ENCODE assay signal across 10 cellular contexts in the genomic region with DNA sequence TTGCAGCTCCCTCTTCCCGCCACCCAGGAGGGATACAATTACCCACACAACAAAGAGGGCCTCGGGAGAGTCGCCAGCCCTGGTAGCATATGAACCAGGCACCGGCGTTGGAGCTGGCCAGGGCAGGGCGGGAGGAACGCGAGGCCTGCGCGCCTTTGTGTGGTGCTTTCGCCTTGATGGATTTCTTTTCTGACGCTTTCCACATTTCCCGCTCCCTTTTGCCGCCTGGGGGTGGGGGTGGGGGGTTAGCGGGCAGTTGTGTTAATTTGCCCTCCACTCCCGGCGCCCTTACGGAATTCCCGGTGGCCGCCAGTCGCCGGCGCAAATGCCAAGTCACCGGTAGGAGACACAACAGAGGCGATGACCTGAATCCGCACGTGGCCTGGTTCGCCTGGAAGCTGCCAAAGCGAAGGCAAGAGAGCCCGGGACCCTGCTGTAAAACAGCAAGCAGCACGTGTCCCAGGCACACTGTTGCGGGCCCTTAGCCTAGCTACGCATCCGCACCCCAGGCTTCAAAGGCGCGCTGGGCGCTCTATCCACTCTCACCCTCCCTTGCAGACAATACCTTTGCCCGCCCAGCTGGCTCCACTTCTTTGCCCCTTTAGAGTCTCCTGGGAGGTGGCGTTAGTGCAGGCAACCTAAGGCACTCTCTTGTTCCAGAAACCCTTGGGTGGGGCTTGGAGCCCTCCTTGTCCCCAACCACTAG. TPM values are rescaled to one million over a fixed set of nuclear protein-coding genes. Genes with fewer than 3 reads are reported as not detected.
A peak's percentile ranks its signal among the peaks of the same experiment; 100 is the strongest.
DNase-seq lines count a peak whose midpoint lies in the region; ATAC-seq and TF ChIP-seq lines count a peak whose summit lies in the region.
"Had no signal": no experiment of that assay in that cellular context is flagged by ENCODE, and none has a peak within 500 bp of the region (broad histone marks: within the 10 kb centered on the region; RNA-seq: fewer than 3 reads in every experiment).

No MANE protein-coding gene starts in this region.

- no peak for TF ChIP-seq CTCF in GM23338 (conservative IDR thresholded peaks at IDR 0.05; ENCODE audit: low read depth in 2 of 2)
- TF ChIP-seq CTCF in nephron (IDR thresholded peaks at IDR 0.05; ENCODE audit: unreplicated experiment in 3 of 3): no peak
- TF ChIP-seq CTCF in osteocyte (IDR thresholded peaks at IDR 0.05): no peak

- 0 out of 3 replicates have a peak, but pooled peaks have one; percentile 0 for ATAC-seq in GM23338
- ATAC-seq in central memory CD8-positive, alpha-beta T cell (replicated peaks; ENCODE audit: extremely low read depth, poor library complexity, severe bottlenecking): no peak
- ATAC-seq in HG02970 (IDR thresholded peaks at IDR 0.05; ENCODE audit: low FRiP score, unreplicated experiment): no peak
- ATAC-seq in GM21825 (IDR thresholded peaks at IDR 0.05; ENCODE audit: unreplicated experiment): no peak

- H3K4me2 ChIP-seq in GM23338: peak overlapping the region; percentile 97

- H3K27ac Mint-ChIP-seq in GM23338 (no peak overlapping the region), nephron (no peak overlapping the region), osteocyte (ENCODE audit: unreplicated experiment) (no peak overlapping the region)
- H3K27ac Mint-ChIP-seq in central memory CD8-positive, alpha-beta T cell (ENCODE audit: low read depth): peak overlapping the region; percentile 84

- H3K9me2 ChIP-seq in GM23338 (ENCODE audit: insufficient read depth): no peaks in the 10 kb centered on the region

- peaks cover 57% of the 10 kb centered on the region for H3K4me1 Mint-ChIP-seq in GM23338
- peaks cover 60% of the 10 kb centered on the region for H3K4me1 Mint-ChIP-seq in central memory CD8-positive, alpha-beta T cell
- peaks cover 59% of the 10 kb centered on the region for H3K4me1 Mint-ChIP-seq in nephron
- H3K4me1 Mint-ChIP-seq in osteocyte (ENCODE audit: unreplicated experiment): peaks cover 55% of the 10 kb centered on the region

- H3K79me2 ChIP-seq in ACC112 (ENCODE audit: control insufficient read depth, insufficient read depth, low read length, unreplicated experiment) (no peaks in the 10 kb centered on the region), GM23338 (replicated peaks; ENCODE audit: insufficient read depth) (no peaks in the 10 kb centered on the region)

- H3K9me3 Mint-ChIP-seq in GM23338: peaks cover 3% of the 10 kb centered on the region; the same call in 2 of the 3 replicates
- no peaks in the 10 kb centered on the region for H3K9me3 Mint-ChIP-seq in central memory CD8-positive, alpha-beta T cell
- H3K9me3 Mint-ChIP-seq in nephron: no peaks in the 10 kb centered on the region
- H3K9me3 Mint-ChIP-seq in osteocyte (ENCODE audit: unreplicated experiment): no peaks in the 10 kb centered on the region

- H3K27ac ChIP-seq in ACC112 (ENCODE audit: low read depth, low read length) (no peak overlapping the region), GM23338 (ENCODE audit: low read depth) (no peak overlapping the region)

- DNase-seq in GM23338 (ENCODE audit: low spot score) (peak; percentile 83), SK-N-DZ (ENCODE audit: low spot score) (no peak), osteocyte (ENCODE audit: extremely low spot score, unreplicated experiment) (no peak)
- no peak for DNase-seq in central memory CD8-positive, alpha-beta T cell (ENCODE audit: low spot score in 2 of 2)
- DNase-seq: cerebellar nuclear complex; stimulated activated naive CD4-positive, alpha-beta T cell treated with Interleukin-2 at 50 U/mL for 16 hours had no signal

- no peaks in the 10 kb centered on the region; the same call in 2 of the 3 replicates for H3K36me3 Mint-ChIP-seq in GM23338 (ENCODE audit: low read depth)
- peaks cover 28% of the 10 kb centered on the region for H3K36me3 Mint-ChIP-seq in central memory CD8-positive, alpha-beta T cell (ENCODE audit: insufficient read depth)
- H3K36me3 Mint-ChIP-seq in nephron (ENCODE audit: low read depth): no peaks in the 10 kb centered on the region
- no peaks in the 10 kb centered on the region for H3K36me3 Mint-ChIP-seq in osteocyte (ENCODE audit: unreplicated experiment)

- H3K27me3 ChIP-seq in ACC112 (ENCODE audit: insufficient read depth, low read length) (peaks cover 95% of the 10 kb centered on the region), GM23338 (ENCODE audit: insufficient read depth) (peaks cover 100% of the 10 kb centered on the region)

- H4K20me1 ChIP-seq in GM23338 (replicated peaks; ENCODE audit: insufficient read depth): peaks cover 10% of the 10 kb centered on the region; the same call in 1 of the 2 replicates

- no peaks in the 10 kb centered on the region for H3K36me3 ChIP-seq in ACC112 (ENCODE audit: insufficient read depth, low read length)
- H3K36me3 ChIP-seq in GM23338 (ENCODE audit: insufficient read depth): no peaks in the 10 kb centered on the region

- H3K4me1 ChIP-seq in ACC112 (ENCODE audit: control insufficient read depth, insufficient read depth, low read length, unreplicated experiment) (peaks cover 33% of the 10 kb centered on the region), GM23338 (ENCODE audit: insufficient read depth) (peaks cover 61% of the 10 kb centered on the region)

- H3F3A ChIP-seq in GM23338 (replicated peaks; ENCODE audit: low read depth): peaks cover 21% of the 10 kb centered on the region

- H3K27me3 Mint-ChIP-seq in GM23338 (ENCODE audit: insufficient read depth, low read depth, poor library complexity): peaks cover 99% of the 10 kb centered on the region
- peaks cover 95% of the 10 kb centered on the region for H3K27me3 Mint-ChIP-seq in central memory CD8-positive, alpha-beta T cell
- H3K27me3 Mint-ChIP-seq in nephron (ENCODE audit: low read depth): peaks cover 100% of the 10 kb centered on the region
- peaks cover 88% of the 10 kb centered on the region for H3K27me3 Mint-ChIP-seq in osteocyte (ENCODE audit: unreplicated experiment)

- no peak overlapping the region for H2AFZ ChIP-seq in ACC112 (ENCODE audit: low read length, unreplicated experiment)
- H2AFZ ChIP-seq in GM23338: peak overlapping the region; percentile 88

- peak overlapping the region; percentile 77 for H3K4me3 Mint-ChIP-seq in GM23338
- peak overlapping the region; percentile 89 for H3K4me3 Mint-ChIP-seq in central memory CD8-positive, alpha-beta T cell
- H3K4me3 Mint-ChIP-seq in nephron: peak overlapping the region; percentile 15 to 77 (median 65)
- no peak overlapping the region for H3K4me3 Mint-ChIP-seq in osteocyte (ENCODE audit: unreplicated experiment)

- peak overlapping the region; percentile 42; the same call in 1 of the 2 replicates for H3K4me3 ChIP-seq in ACC112 (ENCODE audit: low read depth, low read length)
- peak overlapping the region; percentile 63 for H3K4me3 ChIP-seq in GM23338

TF ChIP-seq in GM23338, 12 proteins besides CTCF, POLR2A, EP300 and RAD21:
- no peak for TF ChIP-seq POLR2AphosphoS5 (IDR thresholded peaks at IDR 0.05; ENCODE audit: low read depth)
- TF ChIP-seq STAT1 (IDR thresholded peaks at IDR 0.05; ENCODE audit: unreplicated experiment): no peak
- TF ChIP-seq, protein P1, sequence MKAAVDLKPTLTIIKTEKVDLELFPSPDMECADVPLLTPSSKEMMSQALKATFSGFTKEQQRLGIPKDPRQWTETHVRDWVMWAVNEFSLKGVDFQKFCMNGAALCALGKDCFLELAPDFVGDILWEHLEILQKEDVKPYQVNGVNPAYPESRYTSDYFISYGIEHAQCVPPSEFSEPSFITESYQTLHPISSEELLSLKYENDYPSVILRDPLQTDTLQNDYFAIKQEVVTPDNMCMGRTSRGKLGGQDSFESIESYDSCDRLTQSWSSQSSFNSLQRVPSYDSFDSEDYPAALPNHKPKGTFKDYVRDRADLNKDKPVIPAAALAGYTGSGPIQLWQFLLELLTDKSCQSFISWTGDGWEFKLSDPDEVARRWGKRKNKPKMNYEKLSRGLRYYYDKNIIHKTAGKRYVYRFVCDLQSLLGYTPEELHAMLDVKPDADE (IDR thresholded peaks at IDR 0.05): no peak
- no peak for TF ChIP-seq NANOG (IDR thresholded peaks at IDR 0.05; ENCODE audit: borderline replicate concordance)
- no peak for TF ChIP-seq EZH2phosphoT487 (IDR thresholded peaks at IDR 0.05; ENCODE audit: unreplicated experiment)
- TF ChIP-seq, protein P2, sequence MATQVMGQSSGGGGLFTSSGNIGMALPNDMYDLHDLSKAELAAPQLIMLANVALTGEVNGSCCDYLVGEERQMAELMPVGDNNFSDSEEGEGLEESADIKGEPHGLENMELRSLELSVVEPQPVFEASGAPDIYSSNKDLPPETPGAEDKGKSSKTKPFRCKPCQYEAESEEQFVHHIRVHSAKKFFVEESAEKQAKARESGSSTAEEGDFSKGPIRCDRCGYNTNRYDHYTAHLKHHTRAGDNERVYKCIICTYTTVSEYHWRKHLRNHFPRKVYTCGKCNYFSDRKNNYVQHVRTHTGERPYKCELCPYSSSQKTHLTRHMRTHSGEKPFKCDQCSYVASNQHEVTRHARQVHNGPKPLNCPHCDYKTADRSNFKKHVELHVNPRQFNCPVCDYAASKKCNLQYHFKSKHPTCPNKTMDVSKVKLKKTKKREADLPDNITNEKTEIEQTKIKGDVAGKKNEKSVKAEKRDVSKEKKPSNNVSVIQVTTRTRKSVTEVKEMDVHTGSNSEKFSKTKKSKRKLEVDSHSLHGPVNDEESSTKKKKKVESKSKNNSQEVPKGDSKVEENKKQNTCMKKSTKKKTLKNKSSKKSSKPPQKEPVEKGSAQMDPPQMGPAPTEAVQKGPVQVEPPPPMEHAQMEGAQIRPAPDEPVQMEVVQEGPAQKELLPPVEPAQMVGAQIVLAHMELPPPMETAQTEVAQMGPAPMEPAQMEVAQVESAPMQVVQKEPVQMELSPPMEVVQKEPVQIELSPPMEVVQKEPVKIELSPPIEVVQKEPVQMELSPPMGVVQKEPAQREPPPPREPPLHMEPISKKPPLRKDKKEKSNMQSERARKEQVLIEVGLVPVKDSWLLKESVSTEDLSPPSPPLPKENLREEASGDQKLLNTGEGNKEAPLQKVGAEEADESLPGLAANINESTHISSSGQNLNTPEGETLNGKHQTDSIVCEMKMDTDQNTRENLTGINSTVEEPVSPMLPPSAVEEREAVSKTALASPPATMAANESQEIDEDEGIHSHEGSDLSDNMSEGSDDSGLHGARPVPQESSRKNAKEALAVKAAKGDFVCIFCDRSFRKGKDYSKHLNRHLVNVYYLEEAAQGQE (IDR thresholded peaks at IDR 0.05; ENCODE audit: unreplicated experiment): no peak

RNA-seq across cellular contexts. Expression of a gene that starts 3.4 kb away (rescaled TPM):
- total RNA-seq in GM23338 (2014; rRNA removed; shearing (Covaris generic)): 0.17 and 0.47 TPM in 2 replicates
- polyA plus RNA-seq in GM23338 (2016; fragmentation: Nextera tagmentation; extraction: Ambion mirVana): 0.34 TPM in 1 of 2 replicates, not detected in the other
- polyA plus RNA-seq in SK-N-DZ (2014; cell fraction: cytosol; rRNA removed): 0.34 TPM in 1 of 2 replicates, not detected in the other
- not detected in 2 replicates for polyA plus RNA-seq in SK-N-DZ (2014; cell fraction: nucleus; rRNA removed)
- not detected in 2 replicates for total RNA-seq in osteocyte

RNA-seq across cellular contexts. Expression of a gene that starts 49.9 kb away (rescaled TPM):
- 2.1 TPM in 1 of 2 replicates, not detected in the other for total RNA-seq in GM23338 (2014; rRNA removed; shearing (Covaris generic))
- 3.2 and 3.5 TPM in 2 replicates for polyA plus RNA-seq in GM23338 (2016; fragmentation: Nextera tagmentation; extraction: Ambion mirVana)
- polyA plus RNA-seq in SK-N-DZ (2014; cell fraction: cytosol; rRNA removed): not detected in 2 replicates
- not detected in 2 replicates for polyA plus RNA-seq in SK-N-DZ (2014; cell fraction: nucleus; rRNA removed)
- not detected in 2 replicates for total RNA-seq in osteocyte
